13 cellular contexts compared by ENCODE assay signal in genomic region chr17:2852211-2852610, GRCh38. TPM values are rescaled to one million over a fixed set of nuclear protein-coding genes. Genes with fewer than 3 reads are reported as not detected.
DNase-seq lines count a peak whose midpoint lies in the region; ATAC-seq and TF ChIP-seq lines count a peak whose summit lies in the region.
"Had no signal": no experiment of that assay in that cellular context is flagged by ENCODE, and none has a peak within 500 bp of the region (broad histone marks: within the 10 kb centered on the region; RNA-seq: fewer than 3 reads in every experiment).

No MANE protein-coding gene starts in this region.

- H3K4me1 Mint-ChIP-seq in CD8-positive, alpha-beta memory T cell, result peaks cover 36 to 55% (median 53%) of the 10 kb centered on the region in 3 donors
- peaks cover 20 to 45% (median 32%) of the 10 kb centered on the region in 3 donors for H3K4me1 Mint-ChIP-seq in T-cell

- H3K36me3 Mint-ChIP-seq in CD8-positive, alpha-beta memory T cell, result peaks cover 4 to 14% (median 7%) of the 10 kb centered on the region in 3 donors
- peaks cover 8% of the 10 kb centered on the region for H3K36me3 Mint-ChIP-seq in T-cell
- H3K36me3 Mint-ChIP-seq: activated naive CD8-positive, alpha-beta T cell treated with anti-CD3 and anti-CD28 coated beads, Interleukin-2, amount 10 ng/mL, durations not matched to agents 7 days and 5 days had no signal

- peak overlapping the region; percentile 56 to 87 (median 70) for H3K4me3 Mint-ChIP-seq in CD8-positive, alpha-beta memory T cell
- H3K4me3 Mint-ChIP-seq in T-cell, result peak overlapping the region; percentile 55 to 68 (median 61)
- H3K4me3 Mint-ChIP-seq: activated naive CD8-positive, alpha-beta T cell treated with anti-CD3 and anti-CD28 coated beads, Interleukin-2, amount 10 ng/mL, durations not matched to agents 7 days and 5 days had no signal

- POLR2A ChIA-PET in CD8-positive, alpha-beta memory T cell (lab: Charles Lee), result no interaction called here
- POLR2A ChIA-PET in T-cell (lab: Charles Lee), result no interaction called here

- DNase-seq in BE2C, result no peak
- DNase-seq in CD8-positive, alpha-beta memory T cell, result no peak
- DNase-seq in T-cell, result no peak
- no peak for DNase-seq in GOT3 (lab: John Stamatoyannopoulos, UW)
- no peak for DNase-seq in T-helper 9 cell
- DNase-seq in MG63, result no peak
- DNase-seq: activated naive CD8-positive, alpha-beta T cell treated with anti-CD3 and anti-CD28 coated beads, Interleukin-2, amount 10 ng/mL, durations not matched to agents 7 days and 5 days; foreskin melanocyte; NCI-H1694; OCI-M1 had no signal

- TF ChIP-seq CTCF in BE2C (IDR thresholded peaks at IDR 0.05; ENCODE audit: low read depth, low read length), result no peak

- H3K27me3 ChIP-seq in BE2C (no peaks in the 10 kb centered on the region), MG63 (no peaks in the 10 kb centered on the region)
- peaks cover 9% of the 10 kb centered on the region for H3K27me3 ChIP-seq in CD8-positive, alpha-beta memory T cell (ENCODE audit: insufficient read depth, low read length, poor library complexity, severe bottlenecking)

- no peaks in the 10 kb centered on the region for H3K9me3 Mint-ChIP-seq in CD8-positive, alpha-beta memory T cell
- no peaks in the 10 kb centered on the region for H3K9me3 Mint-ChIP-seq in T-cell
- H3K9me3 Mint-ChIP-seq: activated naive CD8-positive, alpha-beta T cell treated with anti-CD3 and anti-CD28 coated beads, Interleukin-2, amount 10 ng/mL, durations not matched to agents 7 days and 5 days had no signal

- H3K27ac Mint-ChIP-seq in CD8-positive, alpha-beta memory T cell, result no peak overlapping the region
- no peak overlapping the region for H3K27ac Mint-ChIP-seq in T-cell
- H3K27ac Mint-ChIP-seq: activated naive CD8-positive, alpha-beta T cell treated with anti-CD3 and anti-CD28 coated beads, Interleukin-2, amount 10 ng/mL, durations not matched to agents 7 days and 5 days had no signal

- peaks cover 14 to 19% of the 10 kb centered on the region in 2 donors for H3K27me3 Mint-ChIP-seq in CD8-positive, alpha-beta memory T cell
- peaks cover 13 to 21% of the 10 kb centered on the region in 2 donors for H3K27me3 Mint-ChIP-seq in T-cell

- no peak for ATAC-seq in T-cell (replicated peaks in 1 of 4)
- ATAC-seq in HG03045 (IDR thresholded peaks at IDR 0.05; ENCODE audit: unreplicated experiment), result no peak

- H3K36me3 ChIP-seq in BE2C, result no peaks in the 10 kb centered on the region
- H3K36me3 ChIP-seq in CD8-positive, alpha-beta memory T cell (ENCODE audit: insufficient read depth, low read length), result no peaks in the 10 kb centered on the region
- H3K36me3 ChIP-seq in MG63, result no peaks in the 10 kb centered on the region
- H3K36me3 ChIP-seq: upper lobe of left lung had no signal

- CTCF ChIA-PET in CD8-positive, alpha-beta memory T cell (lab: Charles Lee), result interaction anchor here (0.8 to 1.9 kb wide), 2 partner anchors 66 to 161 kb away, joined by 3 to 5 read pairs; no protein-coding TSS in a partner anchor
- CTCF ChIA-PET in T-cell (lab: Charles Lee), result interaction anchor here in 1 of 2 donors (0.7 to 1.0 kb wide), 2 partner anchors 38 to 66 kb away, joined by 3 to 4 read pairs; no protein-coding TSS in a partner anchor

- no peak overlapping the region for H3K27ac ChIP-seq in CD8-positive, alpha-beta memory T cell (ENCODE audit: low read depth, low read length)

- no peaks in the 10 kb centered on the region for H3K9me3 ChIP-seq in BE2C
- H3K9me3 ChIP-seq in CD8-positive, alpha-beta memory T cell (ENCODE audit: low read length), result no peaks in the 10 kb centered on the region
- H3K9me3 ChIP-seq in iPS-18c (ENCODE audit: control insufficient read depth, insufficient read depth, low read length), result no peaks in the 10 kb centered on the region
- no peaks in the 10 kb centered on the region for H3K9me3 ChIP-seq in MG63
- H3K9me3 ChIP-seq: upper lobe of left lung had no signal

- peaks cover 4% of the 10 kb centered on the region for H3K4me1 ChIP-seq in BE2C
- peaks cover 19% of the 10 kb centered on the region for H3K4me1 ChIP-seq in CD8-positive, alpha-beta memory T cell (ENCODE audit: insufficient read depth, low read length)

- H3K4me3 ChIP-seq in BE2C (ENCODE audit: low read depth, low read length) (peak overlapping the region; percentile 56; the same call in 1 of the 2 replicates), iPS-18c (ENCODE audit: insufficient read depth, low read depth, low read length) (peak overlapping the region; percentile 61), MG63 (no peak overlapping the region)
- no peak overlapping the region for H3K4me3 ChIP-seq in CD8-positive, alpha-beta memory T cell (ENCODE audit: low read length)

RNA-seq across cellular contexts. Expression of gene RAP1GAP2, which starts 56.0 kb away (rescaled TPM):
- polyA plus RNA-seq in BE2C (2012; ENCODE audit: insufficient read depth, insufficient read length, low read depth), result 52.5 TPM
- 1 to 10 TPM; 1.2 to 1.4 TPM for total RNA-seq in CD8-positive, alpha-beta memory T cell
- polyA plus RNA-seq in CD8-positive, alpha-beta memory T cell, result 6.3 TPM
- 10 to 100 TPM in 4 of 5 donors, 1 to 10 TPM in 1; 8.0 to 77.7 (median 13.3) TPM for total RNA-seq in T-cell
- 4.1 and 4.4 TPM in 2 replicates for total RNA-seq in MG63 (2014; rRNA removed; shearing (Covaris generic); ENCODE audit: low replicate concordance)

Comparison
In these comparisons a context has a peak if more than half of its experiments do, and no peak if none do; other contexts are left out.
1. H3K4me3 ChIP-seq: peak in BE2C (single experiment) and iPS-18c (single experiment); none in CD8-positive, alpha-beta memory T cell (single experiment) and MG63 (single experiment).